20 cellular contexts compared by ENCODE assay signal in genomic region chr12:101040936-101041335, GRCh38.
A peak's percentile ranks its signal among the peaks of the same experiment; 100 is the strongest.
DNase-seq lines count a peak whose midpoint lies in the region; FAIRE-seq and TF ChIP-seq lines count a peak whose summit lies in the region.
"Had no signal": no experiment of that assay in that cellular context is flagged by ENCODE, and none has a peak within 500 bp of the region (broad histone marks: within the 10 kb centered on the region; RNA-seq: fewer than 3 reads in every experiment).

No MANE protein-coding gene starts in this region.

- no peak for TF ChIP-seq CTCF in AG10803 (conservative IDR thresholded peaks at IDR 0.05; ENCODE audit: low read length)
- no peak for TF ChIP-seq CTCF in bronchial epithelial cell (IDR thresholded peaks at IDR 0.05; ENCODE audit: insufficient read depth, low read length, severe bottlenecking)
- TF ChIP-seq CTCF in fibroblast of villous mesenchyme (IDR thresholded peaks at IDR 0.05; ENCODE audit: insufficient read depth, low read depth, low read length), result no peak

- H3K36me3 ChIP-seq in bronchial epithelial cell (ENCODE audit: control insufficient read depth, insufficient read depth, low read length), result no peaks in the 10 kb centered on the region
- H3K36me3 ChIP-seq: BE2C, MG63 had no signal

- peak; percentile 60 for DNase-seq in AG10803 (ENCODE audit: low read depth)
- DNase-seq in NCI-H226, result peak; percentile 47
- DNase-seq in bronchial epithelial cell (ENCODE audit: low read depth), result peak; percentile 40
- DNase-seq in fibroblast of villous mesenchyme (ENCODE audit: low read depth), result peak; percentile 12
- no peak for DNase-seq in SIG-M5 treated with dmso at 0.1 percent for 504 hours (lab: John Stamatoyannopoulos, UW; ENCODE audit: unreplicated experiment)
- DNase-seq in effector CD8-positive, alpha-beta T cell (lab: John Stamatoyannopoulos, UW), result no peak
- DNase-seq in retina, result no peak
- DNase-seq in SKM-1 (lab: John Stamatoyannopoulos, UW; ENCODE audit: unreplicated experiment), result no peak
- DNase-seq: BE2C; CD4-positive, alpha-beta memory T cell; DMS79; GDM1; MG63; NCI-H1105 treated with DMSO at 0.1 percent for 48 hours; NCI-H1930; NCI-H2171; NCI-H446 treated with DMSO at 0.1 percent for 48 hours; NCI-H82 had no signal

- no peak overlapping the region for H3K4me3 ChIP-seq in AG10803 (ENCODE audit: low read length)
- no peak overlapping the region for H3K4me3 ChIP-seq in bronchial epithelial cell (ENCODE audit: low read depth, low read length)
- no peak overlapping the region for H3K4me3 ChIP-seq in fibroblast of villous mesenchyme (ENCODE audit: low read depth, low read length)
- H3K4me3 ChIP-seq: MG63 had no signal

- H3K27me3 ChIP-seq in bronchial epithelial cell (ENCODE audit: control insufficient read depth, insufficient read depth, low read length), result no peaks in the 10 kb centered on the region
- H3K27me3 ChIP-seq: BE2C, MG63 had no signal

- FAIRE-seq in bronchial epithelial cell (lab: Jason Lieb, UNC), result no peak
- FAIRE-seq: GM12891, H1 had no signal

Comparison
In these comparisons a context has a peak if more than half of its experiments do, and no peak if none do; other contexts are left out.
1. DNase-seq: peak in AG10803 (single experiment), NCI-H226 (single experiment), bronchial epithelial cell (single experiment) and fibroblast of villous mesenchyme (single experiment); none in SIG-M5 treated with dmso at 0.1 percent for 504 hours (single experiment), effector CD8-positive, alpha-beta T cell (single experiment), retina (single experiment) and SKM-1 (single experiment).